9 cellular contexts compared by ENCODE assay signal in the genomic region with DNA sequence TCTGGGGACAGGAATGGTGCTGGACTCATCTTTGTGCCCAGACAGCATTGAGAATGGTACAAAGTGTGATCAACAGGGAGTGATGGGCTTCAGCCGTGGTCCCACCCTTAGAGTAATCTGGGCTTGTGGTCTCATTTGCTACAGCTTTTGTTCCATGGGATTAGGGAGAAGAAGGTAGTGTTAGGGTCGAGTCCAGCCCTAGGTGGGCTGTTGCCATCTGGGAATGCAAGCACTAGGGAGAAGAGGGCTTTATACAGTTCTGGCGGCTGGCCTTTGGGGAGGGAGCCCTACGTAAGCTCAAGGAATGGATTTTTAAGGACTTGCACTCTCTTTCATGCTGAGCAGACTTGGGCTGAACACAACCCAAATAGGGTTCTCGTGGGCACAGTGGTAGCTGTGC. TPM values are rescaled to one million over a fixed set of nuclear protein-coding genes. Genes with fewer than 3 reads are reported as not detected.
A peak's percentile ranks its signal among the peaks of the same experiment; 100 is the strongest.
DNase-seq lines count a peak whose midpoint lies in the region; ATAC-seq lines count a peak whose summit lies in the region.
"Had no signal": no experiment of that assay in that cellular context is flagged by ENCODE, and none has a peak within 500 bp of the region (broad histone marks: within the 10 kb centered on the region; RNA-seq: fewer than 3 reads in every experiment).

No MANE protein-coding gene starts in this region.

- peak overlapping the region; percentile 58 for H3K4me3 Mint-ChIP-seq in activated CD8-positive, alpha-beta memory T cell treated with anti-CD3 and anti-CD28 coated beads, Interleukin-2, amount 10 ng/mL, durations not matched to agents 7 days and 5 days

- peaks cover 29% of the 10 kb centered on the region for H3K36me3 Mint-ChIP-seq in activated CD8-positive, alpha-beta memory T cell treated with anti-CD3 and anti-CD28 coated beads, Interleukin-2, amount 10 ng/mL, durations not matched to agents 7 days and 5 days

- peaks cover 12% of the 10 kb centered on the region for H3K9me3 Mint-ChIP-seq in activated CD8-positive, alpha-beta memory T cell treated with anti-CD3 and anti-CD28 coated beads, Interleukin-2, amount 10 ng/mL, durations not matched to agents 7 days and 5 days (ENCODE audit: low read depth)

- ATAC-seq in activated CD8-positive, alpha-beta memory T cell treated with anti-CD3 and anti-CD28 coated beads, Interleukin-2, amount 10 ng/mL, durations not matched to agents 7 days and 5 days: no peak

- no peaks in the 10 kb centered on the region for H3K4me1 ChIP-seq in thymus (ENCODE audit: control insufficient read depth, insufficient read depth, low read length)

- peaks cover 50% of the 10 kb centered on the region for H3K4me1 Mint-ChIP-seq in activated CD8-positive, alpha-beta memory T cell treated with anti-CD3 and anti-CD28 coated beads, Interleukin-2, amount 10 ng/mL, durations not matched to agents 7 days and 5 days

- no peak overlapping the region for H3K4me3 ChIP-seq in thymus (ENCODE audit: low read length)

- H3K36me3 ChIP-seq in thymus (ENCODE audit: control insufficient read depth, insufficient read depth): no peaks in the 10 kb centered on the region

- peak overlapping the region; percentile 86 for H3K27ac Mint-ChIP-seq in activated CD8-positive, alpha-beta memory T cell treated with anti-CD3 and anti-CD28 coated beads, Interleukin-2, amount 10 ng/mL, durations not matched to agents 7 days and 5 days

- no peak for DNase-seq in activated CD8-positive, alpha-beta memory T cell treated with anti-CD3 and anti-CD28 coated beads, Interleukin-2, amount 10 ng/mL, durations not matched to agents 7 days and 5 days
- no peak for DNase-seq in activated CD8-positive, alpha-beta memory T cell treated with anti-CD3 and anti-CD28 coated beads, Interleukin-2, amount 50 U/mL, for 48 hours
- DNase-seq in caudate nucleus (lab: John Stamatoyannopoulos, UW) (no peak), midbrain (lab: John Stamatoyannopoulos, UW) (peak; percentile 35), DMS153 (lab: John Stamatoyannopoulos, UW) (no peak), islet precursor cell (no peak)
- DNase-seq in activated effector memory CD4-positive, alpha-beta T cell treated with anti-CD3 and anti-CD28 coated beads, Interleukin-2, amount 50 U/mL, for 16 hours: no peak

- H3K27me3 ChIP-seq in thymus (ENCODE audit: control insufficient read depth, insufficient read depth): peaks cover 28% of the 10 kb centered on the region

- CTCF ChIA-PET in activated CD8-positive, alpha-beta memory T cell treated with anti-CD3 and anti-CD28 coated beads, Interleukin-2, amount 10 ng/mL, durations not matched to agents 7 days and 5 days (lab: Charles Lee): interaction anchor here (1.1 to 6.8 kb wide), 6 partner anchors 12 to 53 kb away, joined by 3 to 45 read pairs (median 6); no protein-coding TSS in a partner anchor

- 79% methylated on average over 5 of the region's 5 CpGs for WGBS in thymus

- peaks cover 1% of the 10 kb centered on the region for H3K9me3 ChIP-seq in thymus (ENCODE audit: control insufficient read depth)

- H3K27me3 Mint-ChIP-seq in activated CD8-positive, alpha-beta memory T cell treated with anti-CD3 and anti-CD28 coated beads, Interleukin-2, amount 10 ng/mL, durations not matched to agents 7 days and 5 days: peaks cover 40% of the 10 kb centered on the region
- H3K27me3 Mint-ChIP-seq: brain had no signal

- peak overlapping the region; percentile 96 for H3K27ac ChIP-seq in caudate nucleus (ENCODE audit: low read depth, low read length)
- peak overlapping the region; percentile 77 for H3K27ac ChIP-seq in thymus (ENCODE audit: low read depth)

RNA-seq across cellular contexts. Expression of gene PLEKHG3, which starts 4.9 kb away (rescaled TPM):
- 10 to 100 TPM; 11.9 to 28.2 TPM for total RNA-seq in activated CD8-positive, alpha-beta memory T cell treated with anti-CD3 and anti-CD28 coated beads, Interleukin-2, amount 10 ng/mL, durations not matched to agents 7 days and 5 days
- 8.5 TPM for polyA plus RNA-seq in thymus
